In genomic region chr12:56338643-56339422, GRCh38 we compare ENCODE assay signal across 1 cellular context.
TF ChIP-seq lines count a peak whose summit lies in the region.

A gene with protein sequence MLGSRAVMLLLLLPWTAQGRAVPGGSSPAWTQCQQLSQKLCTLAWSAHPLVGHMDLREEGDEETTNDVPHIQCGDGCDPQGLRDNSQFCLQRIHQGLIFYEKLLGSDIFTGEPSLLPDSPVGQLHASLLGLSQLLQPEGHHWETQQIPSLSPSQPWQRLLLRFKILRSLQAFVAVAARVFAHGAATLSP (plus strand): TSS chr12:56338884. CDS start chr12:56339045, 161 bp downstream.

TF ChIP-seq in IMR-90, 13 proteins besides CTCF, POLR2A, EP300 and RAD21:
- TF ChIP-seq, protein P1, sequence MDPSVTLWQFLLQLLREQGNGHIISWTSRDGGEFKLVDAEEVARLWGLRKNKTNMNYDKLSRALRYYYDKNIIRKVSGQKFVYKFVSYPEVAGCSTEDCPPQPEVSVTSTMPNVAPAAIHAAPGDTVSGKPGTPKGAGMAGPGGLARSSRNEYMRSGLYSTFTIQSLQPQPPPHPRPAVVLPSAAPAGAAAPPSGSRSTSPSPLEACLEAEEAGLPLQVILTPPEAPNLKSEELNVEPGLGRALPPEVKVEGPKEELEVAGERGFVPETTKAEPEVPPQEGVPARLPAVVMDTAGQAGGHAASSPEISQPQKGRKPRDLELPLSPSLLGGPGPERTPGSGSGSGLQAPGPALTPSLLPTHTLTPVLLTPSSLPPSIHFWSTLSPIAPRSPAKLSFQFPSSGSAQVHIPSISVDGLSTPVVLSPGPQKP (IDR thresholded peaks at IDR 0.05; ENCODE audit: borderline replicate concordance, low read depth, low read length) = no peak
- no peak for TF ChIP-seq BHLHE40 (IDR thresholded peaks at IDR 0.05; ENCODE audit: low read depth, low read length)
- TF ChIP-seq SMC3 (IDR thresholded peaks at IDR 0.05; ENCODE audit: low read depth, low read length) = no peak
- no peak for TF ChIP-seq MXI1 (IDR thresholded peaks at IDR 0.05; ENCODE audit: borderline replicate concordance, low read depth, low read length)
- no peak for TF ChIP-seq CHD1 (IDR thresholded peaks at IDR 0.05; ENCODE audit: low read depth, low read length)
- TF ChIP-seq MAFK (IDR thresholded peaks at IDR 0.05; ENCODE audit: low read depth, low read length) = no peak
- TF ChIP-seq, protein P2, sequence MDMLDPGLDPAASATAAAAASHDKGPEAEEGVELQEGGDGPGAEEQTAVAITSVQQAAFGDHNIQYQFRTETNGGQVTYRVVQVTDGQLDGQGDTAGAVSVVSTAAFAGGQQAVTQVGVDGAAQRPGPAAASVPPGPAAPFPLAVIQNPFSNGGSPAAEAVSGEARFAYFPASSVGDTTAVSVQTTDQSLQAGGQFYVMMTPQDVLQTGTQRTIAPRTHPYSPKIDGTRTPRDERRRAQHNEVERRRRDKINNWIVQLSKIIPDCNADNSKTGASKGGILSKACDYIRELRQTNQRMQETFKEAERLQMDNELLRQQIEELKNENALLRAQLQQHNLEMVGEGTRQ (IDR thresholded peaks at IDR 0.05; ENCODE audit: low read depth, low read length) = no peak
- no peak for TF ChIP-seq NFE2L2 (IDR thresholded peaks at IDR 0.05; ENCODE audit: low read depth, low read length)
- no peak for TF ChIP-seq RCOR1 (IDR thresholded peaks at IDR 0.05; ENCODE audit: insufficient replicate concordance, low read length)
- TF ChIP-seq CEBPB (IDR thresholded peaks at IDR 0.05; ENCODE audit: low read depth, low read length) = no peak
- TF ChIP-seq MAZ (IDR thresholded peaks at IDR 0.05; ENCODE audit: borderline replicate concordance, low read depth, low read length) = no peak
- TF ChIP-seq FOS (IDR thresholded peaks at IDR 0.05; ENCODE audit: low read depth, low read length) = no peak
- TF ChIP-seq RFX5 (IDR thresholded peaks at IDR 0.05; ENCODE audit: low read depth, low read length) = no peak
